Comparison of ENCODE assay signal across 12 cellular contexts in the genomic region with DNA sequence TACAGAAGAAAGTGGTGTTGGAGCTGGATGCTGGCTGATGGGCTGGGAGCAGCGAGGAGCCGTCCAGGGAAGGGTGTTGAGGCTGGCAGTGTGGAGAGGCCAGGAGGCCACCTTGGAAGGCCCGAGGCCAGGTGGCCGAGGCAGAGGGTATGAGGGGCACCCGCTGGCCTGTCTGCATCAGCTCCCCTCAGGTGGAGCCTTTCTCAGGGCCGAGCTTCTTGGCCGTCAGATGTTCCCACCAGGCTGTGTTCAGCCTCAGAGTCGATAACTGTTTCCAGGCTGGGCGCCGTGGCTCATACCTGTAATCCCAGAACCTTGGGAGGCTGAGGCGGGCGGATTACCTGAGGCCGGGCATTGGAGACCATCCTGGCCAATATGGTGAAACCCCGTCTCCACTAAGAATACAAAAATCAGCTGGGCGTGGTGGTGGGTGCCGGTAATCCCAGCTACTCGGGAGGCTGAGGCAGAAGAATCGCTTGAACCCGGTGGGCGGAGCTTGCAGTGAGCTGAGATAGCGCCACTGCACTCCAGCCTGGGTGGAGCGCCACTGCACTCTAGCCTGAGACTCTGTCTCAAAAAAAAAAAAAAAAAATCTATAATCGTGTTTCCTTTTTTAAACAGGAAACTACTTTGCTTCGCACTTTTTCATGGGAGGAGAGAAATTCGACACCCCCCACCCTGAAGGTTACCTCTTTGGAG. TPM values are rescaled to one million over a fixed set of nuclear protein-coding genes. Genes with fewer than 3 reads are reported as not detected.
DNase-seq lines count a peak whose midpoint lies in the region; ATAC-seq, FAIRE-seq and TF ChIP-seq lines count a peak whose summit lies in the region.
"Had no signal": no experiment of that assay in that cellular context is flagged by ENCODE, and none has a peak within 500 bp of the region (broad histone marks: within the 10 kb centered on the region; RNA-seq: fewer than 3 reads in every experiment).

No MANE protein-coding gene starts in this region.

- no peaks in the 10 kb centered on the region for H3K9me3 ChIP-seq in K562 (replicated peaks; ENCODE audit: control insufficient read depth, insufficient read depth, low read depth, low read length)

- TF ChIP-seq CTCF in K562 (IDR thresholded peaks at IDR 0.05 in 2 of 3, conservative IDR thresholded peaks at IDR 0.05 in 1 of 3; ENCODE audit: insufficient read depth in 2 of 3, low read depth in 1 of 3, low read length in 3 of 3) (no peak), Calu3 (IDR thresholded peaks at IDR 0.05; ENCODE audit: unreplicated experiment) (no peak)

- no peak overlapping the region for H3K4me3 ChIP-seq in K562

- POLR2A ChIA-PET in K562 (lab: Yijun Ruan, JAX): interaction anchor here (1.2 to 1.8 kb wide), 2 partner anchors 11 to 33 kb away, joined by 4 to 6 read pairs; no protein-coding TSS in a partner anchor

- H3K27ac Mint-ChIP-seq in activated naive CD4-positive, alpha-beta T cell treated with anti-CD3 and anti-CD28 coated beads, Interleukin-2, amount 10 ng/mL, durations not matched to agents 7 days and 5 days: peak overlapping the region; percentile 73
- H3K27ac Mint-ChIP-seq in stimulated activated memory B cell treated with anti-CD40 and anti-IgM and Interleukin-4, amounts not matched to agents 10 μg/mL and 1 μg/mL and 100 μg/mL, for 72 hours: peak overlapping the region; percentile 57
- H3K27ac Mint-ChIP-seq in Calu3 (ENCODE audit: unreplicated experiment): no peak overlapping the region
- H3K27ac Mint-ChIP-seq: activated B cell treated with CpG ODN at 0.5 μM for 24 hours had no signal

- BruUV-seq in K562 (replicated peaks; lab: Mats Ljungman, UMichigan) (no TSS peak), Calu3 (replicated peaks; lab: Mats Ljungman, UMichigan) (no TSS peak)

- in situ Hi-C loops in KBM-7 (cut with MboI; ENCODE audit: low pct_unique_long_range_greater_than_20kb, low sequenced_read_pairs): no loop called here
- in situ Hi-C loops in K562 (cut with MboI): no loop called here

- H3K27ac ChIP-seq in K562 (ENCODE audit: extremely low read depth, low read depth, low read length): 0 out of 3 replicates have a peak overlapping the region, but pooled peaks have one; percentile 59

- no peaks in the 10 kb centered on the region for H3K9me1 ChIP-seq in K562 (ENCODE audit: control insufficient read depth, insufficient read depth, low read length)

- DNase-seq in activated naive CD4-positive, alpha-beta T cell treated with anti-CD3 and anti-CD28 coated beads, Interleukin-2, amount 10 ng/mL, durations not matched to agents 7 days and 5 days: peak; percentile 55
- no peak for DNase-seq in activated naive CD4-positive, alpha-beta T cell treated with anti-CD3 and anti-CD28 coated beads, Interleukin-2, amount 50 U/mL, for 16 hours
- peak; percentile 70 for DNase-seq in KBM-7
- DNase-seq in K562 (ENCODE audit: extremely low read depth in 1 of 4, low spot score in 3 of 4): peak in 1 of 4 experiments; percentile 18
- no peak for DNase-seq in mesenteric fat pad (ENCODE audit: low spot score)
- DNase-seq in germinal center (ENCODE audit: low spot score): no peak
- no peak for DNase-seq in Calu3
- DNase-seq: cerebellar nuclear complex, NCI-H187 treated with DMSO at 0.1 percent for 48 hours, NCI-H510A had no signal

- intact Hi-C loops in K562 (cut with micrococcal nuclease) (no loop called here), Calu3 (cut with micrococcal nuclease; ENCODE audit: unreplicated experiment) (no loop called here)

- ATAC-seq in K562: peak; percentile 57
- ATAC-seq in stimulated activated memory B cell treated with anti-CD40 and anti-IgM and Interleukin-4, amounts not matched to agents 10 μg/mL and 1 μg/mL and 100 μg/mL, for 72 hours: no peak

- no peak for TF ChIP-seq EP300 in K562 (IDR thresholded peaks at IDR 0.05; ENCODE audit: low read length)

- peaks cover 33% of the 10 kb centered on the region for H3K36me3 Mint-ChIP-seq in activated naive CD4-positive, alpha-beta T cell treated with anti-CD3 and anti-CD28 coated beads, Interleukin-2, amount 10 ng/mL, durations not matched to agents 7 days and 5 days
- peaks cover 55% of the 10 kb centered on the region for H3K36me3 Mint-ChIP-seq in stimulated activated memory B cell treated with anti-CD40 and anti-IgM and Interleukin-4, amounts not matched to agents 10 μg/mL and 1 μg/mL and 100 μg/mL, for 72 hours
- peaks cover 46% of the 10 kb centered on the region for H3K36me3 Mint-ChIP-seq in Calu3 (ENCODE audit: insufficient read depth, unreplicated experiment)

- no peak for TF ChIP-seq POLR2A in K562 (conservative IDR thresholded peaks at IDR 0.05)

- H3K9me3 Mint-ChIP-seq in activated naive CD4-positive, alpha-beta T cell treated with anti-CD3 and anti-CD28 coated beads, Interleukin-2, amount 10 ng/mL, durations not matched to agents 7 days and 5 days: peaks cover 2% of the 10 kb centered on the region
- no peaks in the 10 kb centered on the region for H3K9me3 Mint-ChIP-seq in stimulated activated memory B cell treated with anti-CD40 and anti-IgM and Interleukin-4, amounts not matched to agents 10 μg/mL and 1 μg/mL and 100 μg/mL, for 72 hours
- peaks cover 4% of the 10 kb centered on the region for H3K9me3 Mint-ChIP-seq in Calu3 (ENCODE audit: low read depth, unreplicated experiment)
- H3K9me3 Mint-ChIP-seq: activated B cell treated with CpG ODN at 0.5 μM for 24 hours had no signal

- no peaks in the 10 kb centered on the region for H3K27me3 ChIP-seq in K562 (ENCODE audit: control insufficient read depth in 2 of 2, insufficient read depth in 2 of 2, low read length in 2 of 2)

- peak overlapping the region; percentile 59 for H2AFZ ChIP-seq in K562 (ENCODE audit: low read depth, low read length)

- no peak overlapping the region for H3K4me2 ChIP-seq in K562 (ENCODE audit: insufficient read depth, low read length)

- 86% methylated on average over 20 of the region's 25 CpGs for WGBS in K562 (ENCODE audit: insufficient coverage, low coverage, missing lambda C conversion rate)

- CTCF ChIA-PET in activated naive CD4-positive, alpha-beta T cell treated with anti-CD3 and anti-CD28 coated beads, Interleukin-2, amount 10 ng/mL, durations not matched to agents 7 days and 5 days (lab: Charles Lee): interaction anchor here (1.0 to 2.8 kb wide), 10 partner anchors 10 to 153 kb away, joined by 3 to 15 read pairs (median 4); a partner anchor contains a TSS
- CTCF ChIA-PET in K562 (lab: Yijun Ruan, JAX; ENCODE audit: low intra/inter-chr PET ratio): interaction anchor here (0.6 kb wide), 1 partner anchor 84 kb away, joined by 3 read pairs; a partner anchor contains a TSS
- CTCF ChIA-PET in Calu3 (lab: Charles Lee): interaction anchor here (0.6 to 0.9 kb wide), 4 partner anchors 13 to 139 kb away, joined by 3 to 4 read pairs (median 3); no protein-coding TSS in a partner anchor

- no peaks in the 10 kb centered on the region for H4K20me1 ChIP-seq in K562 (replicated peaks; ENCODE audit: control insufficient read depth, insufficient read depth, low read length)

- peaks cover 0 to 16% of the 10 kb centered on the region in 2 experiments; a peak in 3 of 5 replicates for H3K4me1 ChIP-seq in K562 (replicated peaks in 1 of 2; ENCODE audit: control insufficient read depth in 2 of 2, insufficient read depth in 2 of 2, low read length in 2 of 2)

- no peak for FAIRE-seq in K562 (lab: Jason Lieb, UNC)

- no peak for TF ChIP-seq RAD21 in K562 (CRISPR knock-in tag; conservative IDR thresholded peaks at IDR 0.05 in 1 of 2, IDR thresholded peaks at IDR 0.05 in 1 of 2)

- H3K79me2 ChIP-seq in K562 (ENCODE audit: control insufficient read depth, insufficient read depth, low read length): peaks cover 28% of the 10 kb centered on the region

- peak overlapping the region in 1 of 2 experiments; percentile 54; a peak in 1 of 4 replicates for H3K9ac ChIP-seq in K562 (ENCODE audit: insufficient read depth in 1 of 2, low read depth in 2 of 2, low read length in 2 of 2)

- peaks cover 42% of the 10 kb centered on the region for H3K4me1 Mint-ChIP-seq in activated naive CD4-positive, alpha-beta T cell treated with anti-CD3 and anti-CD28 coated beads, Interleukin-2, amount 10 ng/mL, durations not matched to agents 7 days and 5 days
- H3K4me1 Mint-ChIP-seq in stimulated activated memory B cell treated with anti-CD40 and anti-IgM and Interleukin-4, amounts not matched to agents 10 μg/mL and 1 μg/mL and 100 μg/mL, for 72 hours: peaks cover 51% of the 10 kb centered on the region
- peaks cover 19% of the 10 kb centered on the region for H3K4me1 Mint-ChIP-seq in Calu3 (ENCODE audit: low read depth, unreplicated experiment)

- H3K36me3 ChIP-seq in K562 (ENCODE audit: control insufficient read depth, insufficient read depth, low read length): peaks cover 46% of the 10 kb centered on the region; the same call in 1 of the 3 replicates

- H3K27me3 Mint-ChIP-seq in activated naive CD4-positive, alpha-beta T cell treated with anti-CD3 and anti-CD28 coated beads, Interleukin-2, amount 10 ng/mL, durations not matched to agents 7 days and 5 days: peaks cover 5% of the 10 kb centered on the region
- H3K27me3 Mint-ChIP-seq in stimulated activated memory B cell treated with anti-CD40 and anti-IgM and Interleukin-4, amounts not matched to agents 10 μg/mL and 1 μg/mL and 100 μg/mL, for 72 hours: no peaks in the 10 kb centered on the region
- H3K27me3 Mint-ChIP-seq in Calu3 (ENCODE audit: unreplicated experiment): no peaks in the 10 kb centered on the region
- H3K27me3 Mint-ChIP-seq: activated B cell treated with CpG ODN at 0.5 μM for 24 hours had no signal

- no peak overlapping the region for H3K4me3 Mint-ChIP-seq in activated naive CD4-positive, alpha-beta T cell treated with anti-CD3 and anti-CD28 coated beads, Interleukin-2, amount 10 ng/mL, durations not matched to agents 7 days and 5 days
- no peak overlapping the region for H3K4me3 Mint-ChIP-seq in stimulated activated memory B cell treated with anti-CD40 and anti-IgM and Interleukin-4, amounts not matched to agents 10 μg/mL and 1 μg/mL and 100 μg/mL, for 72 hours
- H3K4me3 Mint-ChIP-seq in Calu3 (ENCODE audit: low read depth, unreplicated experiment): no peak overlapping the region
- H3K4me3 Mint-ChIP-seq: activated B cell treated with CpG ODN at 0.5 μM for 24 hours had no signal

RNA-seq across cellular contexts. Expression of a gene that starts 25.3 kb away (rescaled TPM):
- 41.1 and 92.0 TPM in 2 replicates for total RNA-seq in K562 (2011; cell fraction: chromatin; rRNA removed; ENCODE audit: low replicate concordance)
- total RNA-seq in K562 (2011; cell fraction: nucleolus; rRNA removed): 34.2 and 37.4 TPM in 2 replicates
- total RNA-seq in K562 (2011; cell fraction: nucleoplasm; rRNA removed): 33.4 and 44.4 TPM in 2 replicates
- total RNA-seq in K562 (2014; rRNA removed) (11.6 and 15.7 TPM in 2 replicates), K562 (2014; rRNA removed; fragmentation: Illumina TruSeq; extraction: Trizol) (3.4 and 3.5 TPM in 2 replicates), K562 (2015; rRNA removed; fragmentation: Illumina TruSeq; extraction: Trizol) (6.0 and 6.8 TPM in 2 replicates), K562 (2021) (35.2 and 37.9 TPM in 2 replicates), mesenteric fat pad (74.1 TPM), Calu3 (2022) (105 and 114 TPM in 2 replicates)
- polyA plus RNA-seq in K562 (2011; rRNA removed) (2.7 and 5.0 TPM in 2 replicates), K562 (2014; fragmentation: Illumina TruSeq; extraction: Trizol) (8.5 and 17.4 TPM in 2 replicates), K562 (2014; fragmentation: Nextera tagmentation; extraction: Ambion mirVana) (under 1 TPM; 0.15 to 0.27 TPM), K562 (2014; rRNA removed) (11.2 and 13.0 TPM in 2 replicates)
- polyA plus RNA-seq in K562 (2011; cell fraction: cytosol; rRNA removed): 2.9 and 4.6 TPM in 2 replicates
- polyA plus RNA-seq in K562 (2011; cell fraction: nucleus; rRNA removed): 15.2 and 25.7 TPM in 2 replicates
- 21.1 and 24.5 TPM in 2 replicates for polyA plus RNA-seq in K562 (2012)
- 5.9 and 6.1 TPM in 2 replicates for polyA minus RNA-seq in K562 (2011; rRNA and poly(A)+ RNA removed)
- polyA minus RNA-seq in K562 (2011; cell fraction: cytosol; rRNA and poly(A)+ RNA removed): 14.1 and 21.3 TPM in 2 replicates
- polyA minus RNA-seq in K562 (2011; cell fraction: nucleus; rRNA and poly(A)+ RNA removed): 10.2 and 16.8 TPM in 2 replicates

RNA-seq across cellular contexts. Expression of a gene that starts 35.2 kb away (rescaled TPM):
- total RNA-seq in K562 (2011; cell fraction: chromatin; rRNA removed; ENCODE audit: low replicate concordance): 16.0 and 57.6 TPM in 2 replicates
- total RNA-seq in K562 (2011; cell fraction: nucleolus; rRNA removed): 61.3 and 65.9 TPM in 2 replicates
- 23.4 and 28.0 TPM in 2 replicates for total RNA-seq in K562 (2011; cell fraction: nucleoplasm; rRNA removed)
- total RNA-seq in K562 (2014; rRNA removed): 22.4 and 26.6 TPM in 2 replicates
- total RNA-seq in K562 (2014; rRNA removed; fragmentation: Illumina TruSeq; extraction: Trizol): 0.86 and 1.3 TPM in 2 replicates
- 6.2 and 7.5 TPM in 2 replicates for total RNA-seq in K562 (2015; rRNA removed; fragmentation: Illumina TruSeq; extraction: Trizol)
- total RNA-seq in K562 (2021): 31.7 and 38.0 TPM in 2 replicates
- 3.7 and 7.3 TPM in 2 replicates for polyA plus RNA-seq in K562 (2011; rRNA removed)
- polyA plus RNA-seq in K562 (2011; cell fraction: cytosol; rRNA removed): 6.4 and 24.1 TPM in 2 replicates
- polyA plus RNA-seq in K562 (2011; cell fraction: nucleus; rRNA removed): 16.0 and 47.0 TPM in 2 replicates
- polyA plus RNA-seq in K562 (2012): 33.6 and 39.2 TPM in 2 replicates
- polyA plus RNA-seq in K562 (2014; fragmentation: Illumina TruSeq; extraction: Trizol): 3.8 and 10.5 TPM in 2 replicates
- polyA plus RNA-seq in K562 (2014; fragmentation: Nextera tagmentation; extraction: Ambion mirVana): not detected
- 21.8 and 26.0 TPM in 2 replicates for polyA plus RNA-seq in K562 (2014; rRNA removed)
- 0.87 and 1.6 TPM in 2 replicates for polyA minus RNA-seq in K562 (2011; rRNA and poly(A)+ RNA removed)
- polyA minus RNA-seq in K562 (2011; cell fraction: cytosol; rRNA and poly(A)+ RNA removed): 6.5 and 9.3 TPM in 2 replicates
- 12.0 and 17.2 TPM in 2 replicates for polyA minus RNA-seq in K562 (2011; cell fraction: nucleus; rRNA and poly(A)+ RNA removed)
- total RNA-seq in mesenteric fat pad: 20.9 TPM
- total RNA-seq in Calu3 (2022): 54.4 and 55.6 TPM in 2 replicates

RNA-seq across cellular contexts. Expression of a gene that starts 43.5 kb away (rescaled TPM):
- 12.3 and 32.4 TPM in 2 replicates for total RNA-seq in K562 (2011; cell fraction: chromatin; rRNA removed; ENCODE audit: low replicate concordance)
- 30.5 and 32.1 TPM in 2 replicates for total RNA-seq in K562 (2011; cell fraction: nucleolus; rRNA removed)
- total RNA-seq in K562 (2011; cell fraction: nucleoplasm; rRNA removed): 19.6 TPM in 2 replicates
- total RNA-seq in K562 (2014; rRNA removed) (35.7 and 37.0 TPM in 2 replicates), K562 (2014; rRNA removed; fragmentation: Illumina TruSeq; extraction: Trizol) (5.9 and 8.6 TPM in 2 replicates), K562 (2015; rRNA removed; fragmentation: Illumina TruSeq; extraction: Trizol) (13.7 and 13.8 TPM in 2 replicates), K562 (2021) (33.1 and 34.9 TPM in 2 replicates), mesenteric fat pad (19.4 TPM), Calu3 (2022) (30.6 and 32.6 TPM in 2 replicates)
- polyA plus RNA-seq in K562 (2011; rRNA removed) (14.6 and 20.1 TPM in 2 replicates), K562 (2014; fragmentation: Illumina TruSeq; extraction: Trizol) (10.1 and 14.7 TPM in 2 replicates), K562 (2014; fragmentation: Nextera tagmentation; extraction: Ambion mirVana) (1 to 10 TPM; 1.4 to 1.9 TPM), K562 (2014; rRNA removed) (37.6 and 39.9 TPM in 2 replicates)
- 25.7 and 57.0 TPM in 2 replicates for polyA plus RNA-seq in K562 (2011; cell fraction: cytosol; rRNA removed)
- polyA plus RNA-seq in K562 (2011; cell fraction: nucleus; rRNA removed): 28.9 and 31.1 TPM in 2 replicates
- polyA plus RNA-seq in K562 (2012): 18.7 and 22.2 TPM in 2 replicates
- 4.1 and 5.1 TPM in 2 replicates for polyA minus RNA-seq in K562 (2011; rRNA and poly(A)+ RNA removed)
- 7.0 and 11.2 TPM in 2 replicates for polyA minus RNA-seq in K562 (2011; cell fraction: cytosol; rRNA and poly(A)+ RNA removed)
- 10.1 and 11.6 TPM in 2 replicates for polyA minus RNA-seq in K562 (2011; cell fraction: nucleus; rRNA and poly(A)+ RNA removed)

Comparison
In these comparisons a context has a peak if more than half of its experiments do, and no peak if none do; other contexts are left out.
1. DNase-seq: peak in activated naive CD4-positive, alpha-beta T cell treated with anti-CD3 and anti-CD28 coated beads, Interleukin-2, amount 10 ng/mL, durations not matched to agents 7 days and 5 days (single experiment) and KBM-7 (single experiment); none in activated naive CD4-positive, alpha-beta T cell treated with anti-CD3 and anti-CD28 coated beads, Interleukin-2, amount 50 U/mL, for 16 hours (single experiment), mesenteric fat pad (single experiment), germinal center (single experiment) and Calu3 (single experiment).